Comparison of ENCODE assay signal across 12 cellular contexts in genomic region chr4:73187325-73187724, GRCh38.
DNase-seq lines count a peak whose midpoint lies in the region; ATAC-seq and TF ChIP-seq lines count a peak whose summit lies in the region.
"Had no signal": no experiment of that assay in that cellular context is flagged by ENCODE, and none has a peak within 500 bp of the region (broad histone marks: within the 10 kb centered on the region; RNA-seq: fewer than 3 reads in every experiment).

No MANE protein-coding gene starts in this region.

- TF ChIP-seq EP300 in esophagus muscularis mucosa (IDR thresholded peaks at IDR 0.05): no peak

- H3K4me1 Mint-ChIP-seq in HFFc6 (ENCODE audit: low read depth) (peaks cover 28% of the 10 kb centered on the region), immature natural killer cell (peaks cover 34 to 67% of the 10 kb centered on the region in 2 donors), progenitor cell of endocrine pancreas (ENCODE audit: low read depth) (peaks cover 8% of the 10 kb centered on the region)

- no peak for TF ChIP-seq POLR2A in esophagus muscularis mucosa (IDR thresholded peaks at IDR 0.05; ENCODE audit: low read depth)

- H3K9me3 ChIP-seq in PC-3 (ENCODE audit: low read length) (no peaks in the 10 kb centered on the region), esophagus muscularis mucosa (no peaks in the 10 kb centered on the region)

- no TSS peak for BruUV-seq in PC-3 (replicated peaks; lab: Mats Ljungman, UMichigan)

- WGBS in esophagus muscularis mucosa: 68% methylated on average over 4 of the region's 4 CpGs

- CTCF ChIA-PET in PC-3 (lab: Charles Lee) (no interaction called here), RWPE1 (lab: Yijun Ruan, JAX) (interaction anchor here (0.6 to 1.0 kb wide), 3 partner anchors 15 to 70 kb away, joined by 3 to 5 read pairs (median 3); no protein-coding TSS in a partner anchor)

- POLR2A ChIA-PET in PC-3 (lab: Charles Lee; ENCODE audit: unreplicated experiment) (no interaction called here), RWPE1 (lab: Yijun Ruan, JAX; ENCODE audit: low non-redundant PET) (no interaction called here)

- peaks cover 21% of the 10 kb centered on the region for H3K36me3 Mint-ChIP-seq in HFFc6 (ENCODE audit: low read depth)
- peaks cover 0 to 10% (median 0%) of the 10 kb centered on the region in 3 donors for H3K36me3 Mint-ChIP-seq in immature natural killer cell
- peaks cover 14% of the 10 kb centered on the region for H3K36me3 Mint-ChIP-seq in progenitor cell of endocrine pancreas (ENCODE audit: insufficient read depth)

- no peaks in the 10 kb centered on the region for H3K9me2 ChIP-seq in PC-3 (replicated peaks; ENCODE audit: low read length)

- peaks cover 11% of the 10 kb centered on the region for H4K20me1 ChIP-seq in PC-3 (ENCODE audit: low read length)

- intact Hi-C loops in PC-3 (cut with micrococcal nuclease) (loop anchor here (2.0 to 5.0 kb wide), 2 partner anchors 33 to 70 kb away; partner anchors contain the start of gene ANKRD17), esophagus muscularis mucosa (cut with DNase I) (no loop called here)

- no peak overlapping the region for H2AFZ ChIP-seq in PC-3 (ENCODE audit: low read length)

- no peak overlapping the region for H3K9ac ChIP-seq in PC-3 (ENCODE audit: low read length)

- DNase-seq in HFFc6 (no peak), PC-3 (peak; percentile 61), immature natural killer cell (no peak), GF-D8 (lab: John Stamatoyannopoulos, UW) (no peak), progenitor cell of endocrine pancreas (ENCODE audit: low spot score, unreplicated experiment) (no peak), esophagus muscularis mucosa (ENCODE audit: extremely low spot score) (no peak), RWPE1 (ENCODE audit: low spot score) (no peak)
- DNase-seq: DMS53; left ventricle myocardium superior; NCI-H526; stimulated activated naive CD4-positive, alpha-beta T cell had no signal

- H3K27me3 Mint-ChIP-seq in HFFc6 (ENCODE audit: insufficient read depth) (peaks cover 3% of the 10 kb centered on the region), immature natural killer cell (ENCODE audit: low read depth in 3 of 3) (peaks cover 0 to 2% (median 0%) of the 10 kb centered on the region in 3 donors), progenitor cell of endocrine pancreas (no peaks in the 10 kb centered on the region)

- H3K36me3 ChIP-seq in PC-3 (ENCODE audit: low read depth, low read length) (peaks cover 6% of the 10 kb centered on the region), esophagus muscularis mucosa (no peaks in the 10 kb centered on the region)

- ATAC-seq in GM18502 (IDR thresholded peaks at IDR 0.05; ENCODE audit: poor library complexity, unreplicated experiment): peak; percentile 47
- ATAC-seq in PC-3: peak; percentile 96
- ATAC-seq: left ventricle myocardium superior had no signal

- H3K27ac Mint-ChIP-seq in HFFc6: peak overlapping the region; percentile 16; the same call in 1 of the 2 replicates
- H3K27ac Mint-ChIP-seq in immature natural killer cell: peak overlapping the region in 4 of 6 donors; percentile 5 to 40 (median 18)
- H3K27ac Mint-ChIP-seq in progenitor cell of endocrine pancreas: no peak overlapping the region

- no peaks in the 10 kb centered on the region for H3K27me3 ChIP-seq in PC-3 (ENCODE audit: low read length)
- no peaks in the 10 kb centered on the region for H3K27me3 ChIP-seq in esophagus muscularis mucosa

- H3K9me3 Mint-ChIP-seq in HFFc6 (peaks cover 6% of the 10 kb centered on the region; the same call in 1 of the 2 replicates), immature natural killer cell (no peaks in the 10 kb centered on the region), progenitor cell of endocrine pancreas (ENCODE audit: low read depth) (peaks cover 10% of the 10 kb centered on the region)

- peak overlapping the region; percentile 11; the same call in 1 of the 2 replicates for H3K4me3 ChIP-seq in PC-3 (ENCODE audit: low read length)
- no peak overlapping the region for H3K4me3 ChIP-seq in esophagus muscularis mucosa

- H3K27ac ChIP-seq in PC-3 (ENCODE audit: low read length) (peak overlapping the region; percentile 29), esophagus muscularis mucosa (replicated peaks in 1 of 4) (peak overlapping the region in 1 of 4 donors; percentile 28), RWPE1 (no peak overlapping the region)

- H3K4me2 ChIP-seq in PC-3 (ENCODE audit: low read length): peak overlapping the region; percentile 38

- no peaks in the 10 kb centered on the region for H3F3A ChIP-seq in PC-3 (ENCODE audit: low read length, unreplicated experiment)

- TF ChIP-seq CTCF in HFFc6 (IDR thresholded peaks at IDR 0.05) (no peak), PC-3 (conservative IDR thresholded peaks at IDR 0.05; ENCODE audit: low read depth, low read length) (peak; percentile 27; the same call in 1 of the 2 replicates), progenitor cell of endocrine pancreas (IDR thresholded peaks at IDR 0.05; ENCODE audit: unreplicated experiment) (no peak), esophagus muscularis mucosa (IDR thresholded peaks at IDR 0.05) (no peak), RWPE1 (conservative IDR thresholded peaks at IDR 0.05; ENCODE audit: low read depth) (no peak)

- H3K4me1 ChIP-seq in PC-3 (ENCODE audit: insufficient read depth, low read length) (peaks cover 9% of the 10 kb centered on the region), esophagus muscularis mucosa (peaks cover 3 to 18% (median 16%) of the 10 kb centered on the region in 4 donors)

- H3K4me3 Mint-ChIP-seq in HFFc6: no peak overlapping the region; the same call in 1 of the 2 replicates
- H3K4me3 Mint-ChIP-seq in immature natural killer cell: no peak overlapping the region
- H3K4me3 Mint-ChIP-seq in progenitor cell of endocrine pancreas (ENCODE audit: low read depth): no peak overlapping the region

- peaks cover 92% of the 10 kb centered on the region for H3K79me2 ChIP-seq in PC-3 (ENCODE audit: low read length)
